In genomic region chr4:140944539-140944938, GRCh38 we compare ENCODE assay signal across 23 cellular contexts.
DNase-seq lines count a peak whose midpoint lies in the region; ATAC-seq and TF ChIP-seq lines count a peak whose summit lies in the region.
"Had no signal": no experiment of that assay in that cellular context is flagged by ENCODE, and none has a peak within 500 bp of the region (broad histone marks: within the 10 kb centered on the region; RNA-seq: fewer than 3 reads in every experiment).

No MANE protein-coding gene starts in this region.

- H3K4me1 Mint-ChIP-seq in activated CD4-positive, alpha-beta T cell treated with anti-CD3 and anti-CD28 coated beads for 36 hours, result no peaks in the 10 kb centered on the region
- H3K4me1 Mint-ChIP-seq: naive B cell had no signal

- H3K36me3 ChIP-seq in esophagus muscularis mucosa (no peaks in the 10 kb centered on the region), osteoblast (ENCODE audit: insufficient read depth, low read length) (no peaks in the 10 kb centered on the region), Karpas-422 (ENCODE audit: insufficient read depth, low read length) (no peaks in the 10 kb centered on the region), PC-3 (ENCODE audit: low read depth, low read length) (no peaks in the 10 kb centered on the region)
- H3K36me3 ChIP-seq: MG63 had no signal

- H3K27me3 ChIP-seq in esophagus muscularis mucosa (no peaks in the 10 kb centered on the region), osteoblast (ENCODE audit: insufficient read depth, low read length) (no peaks in the 10 kb centered on the region), Karpas-422 (ENCODE audit: low read length) (no peaks in the 10 kb centered on the region), PC-3 (ENCODE audit: low read length) (no peaks in the 10 kb centered on the region)
- H3K27me3 ChIP-seq: MG63 had no signal

- TF ChIP-seq EP300 in esophagus muscularis mucosa (IDR thresholded peaks at IDR 0.05), result no peak

- DNase-seq in AG10803 (ENCODE audit: low read depth) (peak; percentile 60), NCI-H226 (peak; percentile 61), esophagus muscularis mucosa (ENCODE audit: extremely low spot score) (no peak), osteoblast (ENCODE audit: insufficient read length, low spot score, missing footprints) (peak; percentile 62), Karpas-422 (no peak), D341Med (ENCODE audit: low spot score) (no peak), PC-3 (no peak)
- no peak for DNase-seq in activated CD4-positive, alpha-beta T cell treated with anti-CD3 and anti-CD28 coated beads for 36 hours
- DNase-seq: ACHN; activated CD8-positive, alpha-beta T cell treated with anti-CD3 and anti-CD28 coated beads for 36 hours; activated T-cell treated with anti-CD3 and anti-CD28 coated beads, Interleukin-2, amount 50 U/mL, for 4 hours; CD8-positive, alpha-beta T cell; effector CD8-positive, alpha-beta T cell; naive B cell; NCI-H345; psoas muscle; Right ventricle myocardium superior; stimulated activated CD4-positive, alpha-beta T cell treated with anti-CD3 and anti-CD28 coated beads, Interleukin-15, amount 100 ng/mL, for 24 hours; stimulated activated naive CD4-positive, alpha-beta T cell; trophoblast cell had no signal

- H3K4me1 ChIP-seq in esophagus muscularis mucosa, result peaks cover 20 to 63% (median 47%) of the 10 kb centered on the region in 4 donors
- H3K4me1 ChIP-seq in osteoblast (ENCODE audit: insufficient read depth, low read length), result peaks cover 49% of the 10 kb centered on the region
- H3K4me1 ChIP-seq in Karpas-422 (ENCODE audit: low read length), result no peaks in the 10 kb centered on the region
- H3K4me1 ChIP-seq in PC-3 (ENCODE audit: insufficient read depth, low read length), result peaks cover 12% of the 10 kb centered on the region

- WGBS in esophagus muscularis mucosa, result 23% methylated on average over 2 of the region's 2 CpGs

- CTCF ChIA-PET in activated CD4-positive, alpha-beta T cell treated with anti-CD3 and anti-CD28 coated beads for 36 hours (lab: Charles Lee), result no interaction called here
- CTCF ChIA-PET in PC-3 (lab: Charles Lee), result no interaction called here

- H3K4me3 Mint-ChIP-seq in activated CD4-positive, alpha-beta T cell treated with anti-CD3 and anti-CD28 coated beads for 36 hours, result no peak overlapping the region
- H3K4me3 Mint-ChIP-seq: activated CD8-positive, alpha-beta T cell treated with anti-CD3 and anti-CD28 coated beads for 36 hours; activated naive CD8-positive, alpha-beta T cell; activated T-cell treated with anti-CD3 and anti-CD28 coated beads, Interleukin-2, amount 50 U/mL, for 4 hours; CD8-positive, alpha-beta T cell; naive B cell; T-helper 1 cell treated with Interleukin-12 subunit alpha and Interleukin-12 subunit beta and Interleukin-4 antibody, amounts not matched to agents 30 μg/mL and 1 μg/mL, for 36 hours had no signal

- intact Hi-C loops in esophagus muscularis mucosa (cut with DNase I), result loop anchor here (5.0 kb wide), 1 partner anchor 53 kb away; no protein-coding TSS in a partner anchor
- intact Hi-C loops in activated CD4-positive, alpha-beta T cell treated with anti-CD3 and anti-CD28 coated beads for 36 hours (cut with DNase I, micrococcal nuclease), result no loop called here
- intact Hi-C loops in PC-3 (cut with micrococcal nuclease), result no loop called here

- peaks cover 3% of the 10 kb centered on the region for H3K27me3 Mint-ChIP-seq in activated CD4-positive, alpha-beta T cell treated with anti-CD3 and anti-CD28 coated beads for 36 hours
- H3K27me3 Mint-ChIP-seq: activated CD8-positive, alpha-beta T cell treated with anti-CD3 and anti-CD28 coated beads for 36 hours; activated naive CD8-positive, alpha-beta T cell had no signal

- no peak overlapping the region for H3K9ac ChIP-seq in Karpas-422 (ENCODE audit: low read length)
- H3K9ac ChIP-seq in PC-3 (ENCODE audit: low read length), result no peak overlapping the region

- H3F3A ChIP-seq in PC-3 (ENCODE audit: low read length, unreplicated experiment), result no peaks in the 10 kb centered on the region

- H3K4me2 ChIP-seq in osteoblast (ENCODE audit: insufficient read depth, low read length), result peak overlapping the region; percentile 82
- no peak overlapping the region for H3K4me2 ChIP-seq in Karpas-422 (ENCODE audit: low read depth, low read length, poor library complexity, severe bottlenecking)
- no peak overlapping the region for H3K4me2 ChIP-seq in PC-3 (ENCODE audit: low read length)

- H3K27ac ChIP-seq in esophagus muscularis mucosa (replicated peaks in 1 of 4) (peak overlapping the region; percentile 58 to 75 (median 66)), osteoblast (ENCODE audit: low read depth, low read length) (peak overlapping the region; percentile 88), Karpas-422 (ENCODE audit: low read length) (no peak overlapping the region), PC-3 (ENCODE audit: low read length) (no peak overlapping the region)
- H3K27ac ChIP-seq: psoas muscle had no signal

- H2AFZ ChIP-seq in osteoblast (ENCODE audit: low read length) (no peak overlapping the region), Karpas-422 (ENCODE audit: low read length) (no peak overlapping the region), PC-3 (ENCODE audit: low read length) (no peak overlapping the region)

- POLR2A ChIA-PET in activated CD4-positive, alpha-beta T cell treated with anti-CD3 and anti-CD28 coated beads for 36 hours (lab: Charles Lee), result no interaction called here
- POLR2A ChIA-PET in PC-3 (lab: Charles Lee; ENCODE audit: unreplicated experiment), result no interaction called here

- no peaks in the 10 kb centered on the region for H3K9me3 Mint-ChIP-seq in activated CD4-positive, alpha-beta T cell treated with anti-CD3 and anti-CD28 coated beads for 36 hours (ENCODE audit: low read depth)
- H3K9me3 Mint-ChIP-seq: activated CD8-positive, alpha-beta T cell treated with anti-CD3 and anti-CD28 coated beads for 36 hours; activated T-cell treated with anti-CD3 and anti-CD28 coated beads, Interleukin-2, amount 50 U/mL, for 4 hours; CD8-positive, alpha-beta T cell; naive B cell; T-helper 1 cell treated with Interleukin-12 subunit alpha and Interleukin-12 subunit beta and Interleukin-4 antibody, amounts not matched to agents 30 μg/mL and 1 μg/mL, for 36 hours had no signal

- H3K79me2 ChIP-seq in osteoblast (ENCODE audit: insufficient read depth, low read length) (no peaks in the 10 kb centered on the region), Karpas-422 (ENCODE audit: low read length) (no peaks in the 10 kb centered on the region), PC-3 (ENCODE audit: low read length) (no peaks in the 10 kb centered on the region)

- BruUV-seq in PC-3 (replicated peaks; lab: Mats Ljungman, UMichigan), result no TSS peak

- H4K20me1 ChIP-seq in osteoblast (ENCODE audit: insufficient read depth, low read length), result no peaks in the 10 kb centered on the region
- no peaks in the 10 kb centered on the region for H4K20me1 ChIP-seq in Karpas-422 (ENCODE audit: insufficient read depth, low read depth, low read length)
- H4K20me1 ChIP-seq in PC-3 (ENCODE audit: low read length), result no peaks in the 10 kb centered on the region

- no peak for TF ChIP-seq POLR2A in esophagus muscularis mucosa (IDR thresholded peaks at IDR 0.05; ENCODE audit: low read depth)

- ATAC-seq in activated CD4-positive, alpha-beta T cell treated with anti-CD3 and anti-CD28 coated beads for 36 hours, result no peak
- no peak; the same call in 1 of the 2 replicates for ATAC-seq in PC-3
- ATAC-seq: activated CD8-positive, alpha-beta T cell treated with anti-CD3 and anti-CD28 coated beads for 36 hours; activated T-cell treated with anti-CD3 and anti-CD28 coated beads, Interleukin-2, amount 50 U/mL, for 4 hours; CD8-positive, alpha-beta T cell; psoas muscle had no signal

- H3K4me3 ChIP-seq in AG10803 (ENCODE audit: low read length) (no peak overlapping the region), esophagus muscularis mucosa (no peak overlapping the region), osteoblast (ENCODE audit: insufficient read depth, low read length) (peak overlapping the region; percentile 46), Karpas-422 (ENCODE audit: low read length) (no peak overlapping the region), PC-3 (ENCODE audit: low read length) (no peak overlapping the region)
- H3K4me3 ChIP-seq: MG63, psoas muscle had no signal

- H3K9me3 ChIP-seq in esophagus muscularis mucosa, result no peaks in the 10 kb centered on the region
- H3K9me3 ChIP-seq in osteoblast (ENCODE audit: low read depth, low read length), result no peaks in the 10 kb centered on the region
- no peaks in the 10 kb centered on the region for H3K9me3 ChIP-seq in Karpas-422 (ENCODE audit: low read length)
- H3K9me3 ChIP-seq in PC-3 (ENCODE audit: low read length), result no peaks in the 10 kb centered on the region
- H3K9me3 ChIP-seq: MG63, psoas muscle had no signal

- TF ChIP-seq CTCF in AG10803 (conservative IDR thresholded peaks at IDR 0.05; ENCODE audit: low read length) (no peak), esophagus muscularis mucosa (IDR thresholded peaks at IDR 0.05) (no peak), osteoblast (IDR thresholded peaks at IDR 0.05; ENCODE audit: extremely low read depth, low read depth, low read length) (no peak), PC-3 (conservative IDR thresholded peaks at IDR 0.05; ENCODE audit: low read depth, low read length) (no peak)

- no peak overlapping the region for H3K27ac Mint-ChIP-seq in activated CD4-positive, alpha-beta T cell treated with anti-CD3 and anti-CD28 coated beads for 36 hours
- H3K27ac Mint-ChIP-seq: activated CD8-positive, alpha-beta T cell treated with anti-CD3 and anti-CD28 coated beads for 36 hours; activated naive CD8-positive, alpha-beta T cell; CD8-positive, alpha-beta T cell; naive B cell; T-helper 1 cell treated with Interleukin-12 subunit alpha and Interleukin-12 subunit beta and Interleukin-4 antibody, amounts not matched to agents 30 μg/mL and 1 μg/mL, for 36 hours had no signal

- no peaks in the 10 kb centered on the region for H3K9me2 ChIP-seq in Karpas-422 (replicated peaks; ENCODE audit: insufficient read depth, low read length)
- H3K9me2 ChIP-seq in PC-3 (replicated peaks; ENCODE audit: low read length), result no peaks in the 10 kb centered on the region

- H3K36me3 Mint-ChIP-seq in activated CD4-positive, alpha-beta T cell treated with anti-CD3 and anti-CD28 coated beads for 36 hours (ENCODE audit: low read depth), result no peaks in the 10 kb centered on the region
- H3K36me3 Mint-ChIP-seq: activated naive CD8-positive, alpha-beta T cell; CD8-positive, alpha-beta T cell; naive B cell had no signal

Comparison
In these comparisons a context has a peak if more than half of its experiments do, and no peak if none do; other contexts are left out.
1. DNase-seq: peak in AG10803 (single experiment), NCI-H226 (single experiment) and osteoblast (single experiment); none in esophagus muscularis mucosa (single experiment), activated CD4-positive, alpha-beta T cell treated with anti-CD3 and anti-CD28 coated beads for 36 hours (single experiment), Karpas-422 (single experiment), D341Med (single experiment) and PC-3 (single experiment).
2. H3K27ac ChIP-seq: peak in esophagus muscularis mucosa (4 of 4) and osteoblast (single experiment); none in Karpas-422 (single experiment) and PC-3 (single experiment).